Comparison of ENCODE assay signal across 8 cellular contexts in the genomic region with DNA sequence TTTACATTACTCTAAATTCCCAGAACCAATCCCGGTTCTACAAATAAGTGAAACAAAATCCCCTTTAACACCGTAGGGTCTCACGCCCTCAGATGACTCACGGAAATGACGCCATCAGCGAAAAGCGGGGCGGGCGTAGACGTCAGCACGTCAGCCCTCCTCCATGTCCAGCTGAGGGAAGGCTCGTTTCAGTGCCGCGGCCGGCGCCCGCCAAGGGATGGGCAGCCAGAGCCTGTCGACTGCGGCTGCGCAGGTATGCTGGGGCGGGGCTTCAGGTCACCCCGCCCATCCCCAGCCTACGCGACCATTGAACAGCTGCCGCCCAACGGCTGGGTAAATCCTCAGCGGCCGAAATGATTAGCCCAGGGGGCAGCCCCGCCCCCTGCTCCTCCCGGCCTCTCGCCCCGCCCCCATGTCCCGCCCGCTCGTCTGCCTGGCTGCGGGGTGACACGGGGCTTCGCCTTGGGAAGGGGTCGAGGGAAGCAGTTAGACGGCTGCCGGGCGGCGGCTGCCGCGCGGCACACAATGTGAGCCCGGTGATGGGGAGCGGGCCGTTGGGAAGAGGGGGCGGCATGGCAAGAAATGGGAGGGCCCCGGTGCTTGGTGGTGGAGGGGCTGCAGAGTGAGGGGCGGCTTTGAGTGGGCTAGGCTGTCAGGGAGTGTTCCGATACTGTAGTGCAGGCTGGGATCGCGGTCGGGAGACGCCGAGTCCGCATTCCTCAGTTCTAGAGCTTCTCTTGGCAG. TPM values are rescaled to one million over a fixed set of nuclear protein-coding genes. Genes with fewer than 3 reads are reported as not detected.
DNase-seq lines count a peak whose midpoint lies in the region; ATAC-seq and TF ChIP-seq lines count a peak whose summit lies in the region.

TSS of gene NBEAL1 (plus strand) at position 420 of the 744 bp plus-strand sequence. CDS start 1,510 bp downstream, outside the sequence.

- no peaks in the 10 kb centered on the region for H3K27me3 ChIP-seq in adipocyte (replicated peaks; ENCODE audit: control insufficient read depth, insufficient read depth, low read length)
- H3K27me3 ChIP-seq in cardiac muscle cell = peaks cover 4% of the 10 kb centered on the region
- no peaks in the 10 kb centered on the region for H3K27me3 ChIP-seq in parathyroid adenoma (ENCODE audit: control insufficient read depth, insufficient read depth, low read length)
- no peaks in the 10 kb centered on the region for H3K27me3 ChIP-seq in tibial nerve

- H3K27ac ChIP-seq in cardiac muscle cell (peak within 1 kb of the TSS; percentile 93), parathyroid adenoma (peak within 1 kb of the TSS; percentile 83), tibial nerve (peak within 1 kb of the TSS; percentile 93 to 99 (median 98))

- H2AFZ ChIP-seq in parathyroid adenoma = peak within 1 kb of the TSS; percentile 83

- peak; percentile 73 to 81 for TF ChIP-seq POLR2A in tibial nerve (IDR thresholded peaks at IDR 0.05)

- DNase-seq in GM12865 (ENCODE audit: low read depth) = peak; percentile 99
- DNase-seq in NCI-H1417 treated with DMSO at 0.1 percent for 48 hours (lab: John Stamatoyannopoulos, UW) = peak; percentile 80
- DNase-seq in SW480 (ENCODE audit: low spot score) = peak; percentile 95
- DNase-seq in adipocyte (ENCODE audit: low read depth) = peak; percentile 100
- peak; percentile 98 to 100 for DNase-seq in cardiac muscle cell (ENCODE audit: low read depth in 1 of 2, low spot score in 1 of 2)
- peak; percentile 94 to 96 for DNase-seq in tibial nerve (ENCODE audit: low spot score in 2 of 2)

- peak; percentile 94 to 96 for TF ChIP-seq EP300 in tibial nerve (IDR thresholded peaks at IDR 0.05)

- peaks cover 31% of the 10 kb centered on the region for H3K4me1 ChIP-seq in adipocyte (ENCODE audit: control insufficient read depth, insufficient read depth, low read length)
- H3K4me1 ChIP-seq in cardiac muscle cell (ENCODE audit: low read depth) = peaks cover 17% of the 10 kb centered on the region
- H3K4me1 ChIP-seq in parathyroid adenoma = no peaks in the 10 kb centered on the region
- peaks cover 0 to 48% (median 16%) of the 10 kb centered on the region in 4 donors for H3K4me1 ChIP-seq in tibial nerve

- H3K9me3 ChIP-seq in adipocyte (ENCODE audit: control insufficient read depth, low read length) = no peaks in the 10 kb centered on the region
- no peaks in the 10 kb centered on the region for H3K9me3 ChIP-seq in cardiac muscle cell (ENCODE audit: low read depth)
- H3K9me3 ChIP-seq in parathyroid adenoma (ENCODE audit: control insufficient read depth, low read length) = no peaks in the 10 kb centered on the region
- no peaks in the 10 kb centered on the region for H3K9me3 ChIP-seq in tibial nerve

- no peaks in the 10 kb centered on the region for H3K79me2 ChIP-seq in parathyroid adenoma

- no peak for TF ChIP-seq CTCF in GM12865 (IDR thresholded peaks at IDR 0.05; ENCODE audit: insufficient read depth, low read depth, low read length, missing control alignments)
- TF ChIP-seq CTCF in cardiac muscle cell (IDR thresholded peaks at IDR 0.05; ENCODE audit: low read depth, low read length) = no peak
- no peak for TF ChIP-seq CTCF in parathyroid adenoma (IDR thresholded peaks at IDR 0.05)
- peak in 1 of 5 experiments; percentile 26 for TF ChIP-seq CTCF in tibial nerve (IDR thresholded peaks at IDR 0.05)

- 0 to 1% methylated on average over 45 to 56 of the region's 59 CpGs for WGBS in tibial nerve, 2 donors

- peak; percentile 97 for ATAC-seq in HG02763 (IDR thresholded peaks at IDR 0.05; ENCODE audit: unreplicated experiment)

- no peaks in the 10 kb centered on the region for H3K36me3 ChIP-seq in adipocyte (ENCODE audit: control insufficient read depth, insufficient read depth, low read length, severe bottlenecking)
- H3K36me3 ChIP-seq in cardiac muscle cell = no peaks in the 10 kb centered on the region
- H3K36me3 ChIP-seq in parathyroid adenoma (ENCODE audit: control insufficient read depth, insufficient read depth, low read length) = no peaks in the 10 kb centered on the region
- H3K36me3 ChIP-seq in tibial nerve = no peaks in the 10 kb centered on the region

- H3K9ac ChIP-seq in adipocyte (ENCODE audit: low read length) (peak within 1 kb of the TSS; percentile 98), parathyroid adenoma (peak within 1 kb of the TSS; percentile 6)

- H3K4me3 ChIP-seq in GM12865 (ENCODE audit: low read depth, low read length) = peak within 1 kb of the TSS; percentile 90
- H3K4me3 ChIP-seq in adipocyte (ENCODE audit: low read length) = peak within 1 kb of the TSS; percentile 96
- H3K4me3 ChIP-seq in cardiac muscle cell = peak within 1 kb of the TSS; percentile 55
- H3K4me3 ChIP-seq in parathyroid adenoma (ENCODE audit: low read depth, low read length) = peak within 1 kb of the TSS; percentile 74
- H3K4me3 ChIP-seq in tibial nerve = peak within 1 kb of the TSS; percentile 89 to 98 (median 96)

- H3K4me2 ChIP-seq in parathyroid adenoma (ENCODE audit: low read length) = peak within 1 kb of the TSS; percentile 85

RNA-seq across cellular contexts. Expression of gene NBEAL1, which starts in this region (rescaled TPM):
- total RNA-seq in cardiac muscle cell = 9.4 and 16.0 TPM in 2 replicates
- 12.0 and 13.7 TPM in 2 replicates for polyA plus RNA-seq in cardiac muscle cell
- 10 to 100 TPM; 33.3 to 51.6 (median 48.4) TPM for total RNA-seq in tibial nerve

Comparison
In these comparisons a context has a peak if more than half of its experiments do, and no peak if none do; other contexts are left out.
1. Peak in every context shown above with its lines: DNase-seq, ATAC-seq, H3K4me3 ChIP-seq and H3K27ac ChIP-seq.